In the genomic region with DNA sequence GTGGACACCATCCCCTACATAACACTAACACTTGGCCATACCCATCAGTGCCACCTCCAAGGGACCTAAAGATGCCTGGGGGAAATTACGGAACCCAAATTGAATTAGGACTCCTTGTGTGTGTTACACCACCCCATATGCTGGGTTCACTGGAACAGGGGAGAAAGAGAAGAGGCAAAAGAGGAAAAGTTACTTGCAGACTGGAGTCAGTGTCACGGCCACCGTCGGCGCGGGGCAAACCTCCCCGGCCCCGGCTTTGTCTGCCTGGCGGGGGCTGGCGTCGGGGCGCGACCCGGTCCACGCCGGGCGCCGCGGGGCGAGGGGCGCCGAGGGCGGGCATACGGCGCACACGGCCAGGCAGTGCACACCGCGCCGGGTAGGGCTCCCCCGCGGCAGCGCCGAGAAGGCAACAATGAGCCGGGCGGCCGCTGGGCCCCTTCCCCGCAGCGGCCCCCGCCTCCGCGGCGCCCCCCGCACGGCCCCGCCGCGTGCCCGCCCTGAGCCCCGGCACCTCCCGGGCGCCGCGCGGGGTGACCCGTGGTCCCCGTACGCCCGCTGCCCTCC, we compare ENCODE assay signal across 1 cellular context.
TF ChIP-seq lines count a peak whose summit lies in the region.

No MANE protein-coding gene starts in this region.

TF ChIP-seq in HEK293, 187 proteins besides CTCF, POLR2A, EP300 and RAD21 (continued from another document):
- TF ChIP-seq SCRT2 (tag by site-specific recombination; IDR thresholded peaks at IDR 0.05) (no peak), ZNF335 (tag by site-specific recombination; conservative IDR thresholded peaks at IDR 0.05) (peak; percentile 82), ZNF302 (tag by site-specific recombination; IDR thresholded peaks at IDR 0.05; ENCODE audit: low read depth) (no peak)
